1 cellular context compared by ENCODE assay signal in genomic region chr1:213050745-213051126, GRCh38.
TF ChIP-seq lines count a peak whose summit lies in the region.

No MANE protein-coding gene starts in this region.

TF ChIP-seq in HEK293, 187 proteins besides CTCF, POLR2A, EP300 and RAD21 (continued from another document):
- TF ChIP-seq ZNF362 (tag by site-specific recombination; IDR thresholded peaks at IDR 0.05) (no peak), SP7 (tag by site-specific recombination; IDR thresholded peaks at IDR 0.05) (no peak), ZNF843 (tag by site-specific recombination; IDR thresholded peaks at IDR 0.05) (no peak), ZNF621 (tag by site-specific recombination; IDR thresholded peaks at IDR 0.05) (no peak), SP2 (tag by site-specific recombination; IDR thresholded peaks at IDR 0.05) (no peak), ZBTB26 (tag by site-specific recombination; optimal IDR thresholded peaks at IDR 0.05) (peak; percentile 21), ZNF335 (tag by site-specific recombination; conservative IDR thresholded peaks at IDR 0.05) (0 out of 2 replicates have a peak, but pooled peaks have one; percentile 77), ZNF529 (tag by site-specific recombination; IDR thresholded peaks at IDR 0.05; ENCODE audit: insufficient replicate concordance) (no peak), ZNF239 (tag by site-specific recombination; IDR thresholded peaks at IDR 0.05) (no peak), MYNN (tag by site-specific recombination; IDR thresholded peaks at IDR 0.05; ENCODE audit: borderline replicate concordance) (no peak), ZNF248 (tag by site-specific recombination; IDR thresholded peaks at IDR 0.05) (no peak), ZNF670 (tag by site-specific recombination; IDR thresholded peaks at IDR 0.05; ENCODE audit: low read depth) (no peak), ZNF155 (tag by site-specific recombination; IDR thresholded peaks at IDR 0.05) (no peak), ZNF514 (tag by site-specific recombination; IDR thresholded peaks at IDR 0.05) (no peak), ZNF112 (tag by site-specific recombination; IDR thresholded peaks at IDR 0.05) (no peak), ZNF175 (tag by site-specific recombination; IDR thresholded peaks at IDR 0.05) (no peak), ZNF391 (tag by site-specific recombination; IDR thresholded peaks at IDR 0.05; ENCODE audit: borderline replicate concordance, low read depth) (no peak), ZBTB17 (tag by site-specific recombination; IDR thresholded peaks at IDR 0.05) (no peak), MZF1 (tag by site-specific recombination; IDR thresholded peaks at IDR 0.05; ENCODE audit: borderline replicate concordance) (0 out of 2 replicates have a peak, but pooled peaks have one; percentile 21), ZNF146 (tag by site-specific recombination; IDR thresholded peaks at IDR 0.05) (0 out of 2 replicates have a peak, but pooled peaks have one; percentile 7), ZBTB8A (tag by site-specific recombination; IDR thresholded peaks at IDR 0.05) (0 out of 2 replicates have a peak, but pooled peaks have one; percentile 65), AEBP2 (tag by site-specific recombination; IDR thresholded peaks at IDR 0.05; ENCODE audit: borderline replicate concordance) (no peak), ZNF114 (tag by site-specific recombination; IDR thresholded peaks at IDR 0.05) (no peak), ZXDB (tag by site-specific recombination; IDR thresholded peaks at IDR 0.05) (peak; percentile 65; the same call in 1 of the 2 replicates), ZBTB7A (tag by site-specific recombination; IDR thresholded peaks at IDR 0.05; ENCODE audit: low read depth) (no peak), GFI1B (tag by site-specific recombination; IDR thresholded peaks at IDR 0.05) (no peak), TCF7L2 (IDR thresholded peaks at IDR 0.05; ENCODE audit: borderline replicate concordance, low read depth, low read length) (no peak), MEIS1 (CRISPR knock-in tag; IDR thresholded peaks at IDR 0.05; ENCODE audit: borderline replicate concordance) (no peak), ZNF561 (tag by site-specific recombination; IDR thresholded peaks at IDR 0.05; ENCODE audit: borderline replicate concordance) (no peak), PRDM2 (tag by site-specific recombination; IDR thresholded peaks at IDR 0.05; ENCODE audit: borderline replicate concordance) (no peak), ZSCAN23 (tag by site-specific recombination; IDR thresholded peaks at IDR 0.05) (no peak), ZNF16 (tag by site-specific recombination; IDR thresholded peaks at IDR 0.05; ENCODE audit: low read depth) (no peak), ZNF580 (tag by site-specific recombination; IDR thresholded peaks at IDR 0.05) (no peak), ZNF169 (tag by site-specific recombination; IDR thresholded peaks at IDR 0.05) (no peak), BCL11B (tag by site-specific recombination; IDR thresholded peaks at IDR 0.05; ENCODE audit: low read depth) (no peak), KLF17 (tag by site-specific recombination; IDR thresholded peaks at IDR 0.05) (0 out of 2 replicates have a peak, but pooled peaks have one; percentile 42), ZNF426 (tag by site-specific recombination; IDR thresholded peaks at IDR 0.05) (no peak), ZBTB1 (tag by site-specific recombination; IDR thresholded peaks at IDR 0.05) (no peak), GLIS2 (tag by site-specific recombination; IDR thresholded peaks at IDR 0.05) (no peak), ZNF2 (tag by site-specific recombination; IDR thresholded peaks at IDR 0.05) (peak; percentile 19; the same call in 1 of the 2 replicates), ZNF324 (tag by site-specific recombination; IDR thresholded peaks at IDR 0.05) (no peak), ZNF266 (tag by site-specific recombination; IDR thresholded peaks at IDR 0.05; ENCODE audit: low read depth) (no peak)
